In the genomic region with DNA sequence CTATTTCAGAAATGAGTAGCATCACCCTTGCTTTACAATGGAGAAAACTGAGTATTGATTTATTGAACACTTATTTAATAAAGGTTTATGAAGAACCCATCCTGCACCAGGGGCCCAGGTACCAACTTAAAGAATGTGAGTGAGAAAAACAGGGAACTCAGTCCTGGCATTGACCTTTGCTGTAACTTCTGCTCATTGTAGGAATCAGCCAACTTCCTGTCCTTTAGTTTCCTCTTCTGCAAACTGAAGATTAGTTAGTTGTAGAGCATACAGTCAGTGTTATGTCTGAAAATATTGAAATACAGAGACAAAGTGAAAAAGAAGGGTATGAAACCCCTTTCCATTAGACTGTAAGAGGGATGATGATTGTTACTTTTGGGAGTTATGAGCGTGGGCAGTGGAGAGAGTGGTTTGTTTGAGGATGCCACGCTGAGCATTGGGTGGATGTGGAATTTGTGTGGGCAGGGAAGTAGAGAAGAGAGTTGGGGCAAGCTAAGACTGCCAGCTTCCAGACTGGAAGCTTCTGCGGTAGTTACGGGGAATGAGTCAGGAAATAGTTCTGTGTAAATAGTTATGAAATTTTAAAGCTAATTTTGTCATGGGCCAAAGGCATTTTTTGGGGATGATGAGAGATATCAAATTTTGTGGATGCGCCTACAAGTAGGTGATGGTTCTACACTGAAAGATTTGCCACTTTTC, we compare ENCODE assay signal across 11 cellular contexts.
DNase-seq lines count a peak whose midpoint lies in the region; ATAC-seq, FAIRE-seq and TF ChIP-seq lines count a peak whose summit lies in the region.
"Had no signal": no experiment of that assay in that cellular context is flagged by ENCODE, and none has a peak within 500 bp of the region (broad histone marks: within the 10 kb centered on the region; RNA-seq: fewer than 3 reads in every experiment).

No MANE protein-coding gene starts in this region.

- TF ChIP-seq POLR2A in suprapubic skin (IDR thresholded peaks at IDR 0.05) (no peak), GM12891 (IDR thresholded peaks at IDR 0.05; ENCODE audit: low read depth, low read length) (no peak)

- TF ChIP-seq EP300 in suprapubic skin (IDR thresholded peaks at IDR 0.05), result no peak

- CTCF ChIA-PET in A673 (lab: Charles Lee), result no interaction called here

- POLR2A ChIA-PET in A673 (lab: Charles Lee; ENCODE audit: low non-redundant PET), result no interaction called here

- H3K4me3 ChIP-seq in AG09309 (ENCODE audit: control insufficient read depth, low read depth, low read length), result no peak overlapping the region
- peak overlapping the region; percentile 55 for H3K4me3 ChIP-seq in adipocyte (ENCODE audit: low read length)
- no peak overlapping the region for H3K4me3 ChIP-seq in lung
- no peak overlapping the region for H3K4me3 ChIP-seq in suprapubic skin
- no peak overlapping the region for H3K4me3 ChIP-seq in A673 (ENCODE audit: low read depth, low read length, poor library complexity, severe bottlenecking)
- no peak overlapping the region for H3K4me3 ChIP-seq in small intestine (ENCODE audit: low read depth in 1 of 2, low read length in 2 of 2)
- H3K4me3 ChIP-seq: GM23338 had no signal

- FAIRE-seq in GM12891 (lab: Jason Lieb, UNC), result no peak
- no peak for FAIRE-seq in small intestine (lab: Jason Lieb, UNC)

- BruUV-seq in A673 (replicated peaks; lab: Mats Ljungman, UMichigan), result no TSS peak

- H3K9me3 ChIP-seq in adipocyte (ENCODE audit: control insufficient read depth, low read length) (peaks cover 4% of the 10 kb centered on the region), lung (ENCODE audit: control insufficient read depth in 2 of 2, insufficient read depth in 1 of 2, low read length in 1 of 2) (no peaks in the 10 kb centered on the region), suprapubic skin (no peaks in the 10 kb centered on the region), A673 (ENCODE audit: low read depth, low read length, poor library complexity, severe bottlenecking) (no peaks in the 10 kb centered on the region), small intestine (ENCODE audit: control insufficient read depth, low read depth) (no peaks in the 10 kb centered on the region)

- ATAC-seq in lung (ENCODE audit: insufficient read depth, low FRiP score), result peak; percentile 1
- ATAC-seq: GM23338 had no signal

- H3K27ac ChIP-seq in lung (ENCODE audit: low read depth in 1 of 2, low read length in 1 of 2), result no peak overlapping the region
- H3K27ac ChIP-seq in suprapubic skin, result no peak overlapping the region
- no peak overlapping the region for H3K27ac ChIP-seq in A673 (ENCODE audit: low read depth, low read length, poor library complexity, severe bottlenecking)
- H3K27ac ChIP-seq in small intestine (ENCODE audit: low read depth in 1 of 2, low read length in 1 of 2), result peak overlapping the region in 1 of 2 donors; percentile 17
- H3K27ac ChIP-seq: VCaP had no signal

- WGBS in lung, 2 donors, result 37 to 57% methylated on average over 5 of the region's 5 CpGs
- 74% methylated on average over 5 of the region's 5 CpGs for WGBS in suprapubic skin
- 79 to 90% (median 89%) methylated on average over 5 of the region's 5 CpGs for WGBS in small intestine, 3 donors

- peak overlapping the region; percentile 61 for H3K9ac ChIP-seq in adipocyte (ENCODE audit: low read length)

- DNase-seq in AG09309 (ENCODE audit: low read depth), result peak; percentile 87
- peak; percentile 86 for DNase-seq in HS-27A (ENCODE audit: low read depth)
- DNase-seq in adipocyte (ENCODE audit: low read depth), result peak; percentile 83
- no peak for DNase-seq in lung (ENCODE audit: low spot score)
- DNase-seq in suprapubic skin (ENCODE audit: low spot score in 2 of 2), result no peak
- DNase-seq in A673 (ENCODE audit: low spot score), result no peak
- DNase-seq in GM12891 (ENCODE audit: insufficient read length, low spot score), result no peak
- no peak for DNase-seq in small intestine
- DNase-seq: NCI-H1105 treated with DMSO at 0.1 percent for 48 hours had no signal

- H3K27me3 ChIP-seq in adipocyte (replicated peaks; ENCODE audit: control insufficient read depth, insufficient read depth, low read length), result no peaks in the 10 kb centered on the region
- H3K27me3 ChIP-seq in lung (ENCODE audit: control insufficient read depth, insufficient read depth), result no peaks in the 10 kb centered on the region
- no peaks in the 10 kb centered on the region for H3K27me3 ChIP-seq in suprapubic skin
- H3K27me3 ChIP-seq in A673 (replicated peaks; ENCODE audit: insufficient read depth, low read depth, low read length, poor library complexity), result no peaks in the 10 kb centered on the region
- H3K27me3 ChIP-seq in small intestine (ENCODE audit: control insufficient read depth in 2 of 2, insufficient read depth in 2 of 2, low read length in 2 of 2), result no peaks in the 10 kb centered on the region

- intact Hi-C loops in A673 (cut with micrococcal nuclease; ENCODE audit: unreplicated experiment), result no loop called here

- H3K36me3 ChIP-seq in adipocyte (ENCODE audit: control insufficient read depth, insufficient read depth, low read length, severe bottlenecking) (no peaks in the 10 kb centered on the region), lung (ENCODE audit: control insufficient read depth in 2 of 2, insufficient read depth in 2 of 2, low read length in 2 of 2) (no peaks in the 10 kb centered on the region), suprapubic skin (no peaks in the 10 kb centered on the region), A673 (ENCODE audit: insufficient read depth, low read length, poor library complexity, severe bottlenecking) (no peaks in the 10 kb centered on the region), small intestine (ENCODE audit: control insufficient read depth in 2 of 2, insufficient read depth in 2 of 2, low read length in 2 of 2) (no peaks in the 10 kb centered on the region)

- TF ChIP-seq CTCF in AG09309 (IDR thresholded peaks at IDR 0.05; ENCODE audit: control insufficient read depth, insufficient read depth, low read depth, low read length, missing control alignments) (no peak), lung (IDR thresholded peaks at IDR 0.05; ENCODE audit: control extremely low read depth, extremely low read depth) (no peak), suprapubic skin (IDR thresholded peaks at IDR 0.05) (no peak), A673 (conservative IDR thresholded peaks at IDR 0.05; ENCODE audit: low read depth, low read length) (no peak)

- H3K4me1 ChIP-seq in adipocyte (ENCODE audit: control insufficient read depth, insufficient read depth, low read length), result peaks cover 53% of the 10 kb centered on the region
- H3K4me1 ChIP-seq in lung (ENCODE audit: control insufficient read depth in 2 of 2, insufficient read depth in 2 of 2, low read length in 2 of 2), result peaks cover 0 to 1% of the 10 kb centered on the region in 2 donors
- peaks cover 8% of the 10 kb centered on the region for H3K4me1 ChIP-seq in suprapubic skin
- no peaks in the 10 kb centered on the region for H3K4me1 ChIP-seq in A673 (ENCODE audit: insufficient read depth, low read length, poor library complexity, severe bottlenecking)
- no peaks in the 10 kb centered on the region for H3K4me1 ChIP-seq in small intestine (ENCODE audit: control insufficient read depth in 2 of 2, insufficient read depth in 1 of 2, low read depth in 1 of 2, low read length in 1 of 2)

TF ChIP-seq in GM12891, 5 proteins besides CTCF, POLR2A, EP300 and RAD21:
- no peak for TF ChIP-seq POU2F2 (IDR thresholded peaks at IDR 0.05; ENCODE audit: low read depth, low read length)
- TF ChIP-seq SPI1 (IDR thresholded peaks at IDR 0.05; ENCODE audit: low read depth, low read length), result no peak
- no peak for TF ChIP-seq PAX5 (IDR thresholded peaks at IDR 0.05; ENCODE audit: insufficient read depth, low read length, severe bottlenecking)
- no peak for TF ChIP-seq TAF1 (IDR thresholded peaks at IDR 0.05; ENCODE audit: low read depth, low read length)
- no peak for TF ChIP-seq POLR2AphosphoS5 (IDR thresholded peaks at IDR 0.05; ENCODE audit: low read depth, low read length)

Comparison
In these comparisons a context has a peak if more than half of its experiments do, and no peak if none do; other contexts are left out.
1. DNase-seq: peak in AG09309 (single experiment), HS-27A (single experiment) and adipocyte (single experiment); none in lung (single experiment), suprapubic skin (0 of 2), A673 (single experiment), GM12891 (single experiment) and small intestine (single experiment).